ENCODE assay signal across 17 cellular contexts in genomic region chr20:5430670-5431069, GRCh38.
"Had no signal": no experiment of that assay in that cellular context is flagged by ENCODE, and none has a peak within 500 bp of the region (broad histone marks: within the 10 kb centered on the region; RNA-seq: fewer than 3 reads in every experiment).

No MANE protein-coding gene starts in this region.

- H3K4me3 Mint-ChIP-seq: activated CD4-positive, alpha-beta T cell treated with anti-CD3 and anti-CD28 coated beads, Interleukin-2, amount 10 ng/mL, durations not matched to agents 24 days and 14 days; activated T-helper 17 cell treated with anti-CD3 and anti-CD28 coated beads, Interleukin-2, amount 50 U/mL, for 72 hours; central memory CD8-positive, alpha-beta T cell; dendritic cell treated with granulocyte-macrophage colony-stimulating factor and Interleukin-4, amounts not matched to agents 40 ng/mL and 50 ng/mL, for 4 days; effector memory CD8-positive, alpha-beta T cell; neural crest cell; stimulated activated naive CD8-positive, alpha-beta T cell treated with anti-CD3 and anti-CD28 coated beads, Interleukin-15, Interleukin-2, amounts not matched to agents 100 ng/mL and 50 ng/mL, for 24 hours; T-cell had no signal

- H3K9me3 ChIP-seq: adrenal gland, left ventricle myocardium inferior, ovary, upper lobe of right lung had no signal

- H3K4me3 ChIP-seq: adrenal gland, left ventricle myocardium inferior, ovary, upper lobe of right lung had no signal

- DNase-seq: activated CD4-positive, alpha-beta T cell treated with anti-CD3 and anti-CD28 coated beads, Interleukin-2, amount 10 ng/mL, durations not matched to agents 24 days and 14 days; activated CD8-positive, alpha-beta memory T cell treated with anti-CD3 and anti-CD28 coated beads for 24 hours; activated naive CD4-positive, alpha-beta T cell treated with anti-CD3 and anti-CD28 coated beads, Interleukin-2, amount 50 U/mL, for 16 hours; adrenal gland; effector memory CD8-positive, alpha-beta T cell; islet precursor cell; left ventricle myocardium inferior; ovary; stimulated activated CD4-positive, alpha-beta T cell treated with anti-CD3 and anti-CD28 coated beads, Interleukin-4, amount 100 ng/mL, for 24 hours; T-cell; T1000; upper lobe of right lung had no signal

- H3K36me3 Mint-ChIP-seq: T-cell had no signal

- H3K27ac ChIP-seq: adrenal gland, left ventricle myocardium inferior, ovary, upper lobe of right lung had no signal

- H3K4me1 Mint-ChIP-seq: activated CD4-positive, alpha-beta T cell treated with anti-CD3 and anti-CD28 coated beads, Interleukin-2, amount 10 ng/mL, durations not matched to agents 24 days and 14 days; activated T-helper 17 cell treated with anti-CD3 and anti-CD28 coated beads, Interleukin-2, amount 50 U/mL, for 72 hours; central memory CD8-positive, alpha-beta T cell; neural crest cell; T-cell had no signal

- H3K27me3 ChIP-seq: ovary, upper lobe of right lung had no signal

- H3K9me3 Mint-ChIP-seq: activated CD4-positive, alpha-beta T cell treated with anti-CD3 and anti-CD28 coated beads, Interleukin-2, amount 10 ng/mL, durations not matched to agents 24 days and 14 days; central memory CD8-positive, alpha-beta T cell; dendritic cell treated with granulocyte-macrophage colony-stimulating factor and Interleukin-4, amounts not matched to agents 40 ng/mL and 50 ng/mL, for 4 days; effector memory CD8-positive, alpha-beta T cell; neural crest cell; stimulated activated naive CD8-positive, alpha-beta T cell treated with anti-CD3 and anti-CD28 coated beads, Interleukin-15, Interleukin-2, amounts not matched to agents 100 ng/mL and 50 ng/mL, for 24 hours; T-cell had no signal

- H3K27ac Mint-ChIP-seq: activated CD4-positive, alpha-beta T cell treated with anti-CD3 and anti-CD28 coated beads, Interleukin-2, amount 10 ng/mL, durations not matched to agents 24 days and 14 days; activated T-helper 17 cell treated with anti-CD3 and anti-CD28 coated beads, Interleukin-2, amount 50 U/mL, for 72 hours; dendritic cell treated with granulocyte-macrophage colony-stimulating factor and Interleukin-4, amounts not matched to agents 40 ng/mL and 50 ng/mL, for 4 days; effector memory CD8-positive, alpha-beta T cell; stimulated activated naive CD8-positive, alpha-beta T cell treated with anti-CD3 and anti-CD28 coated beads, Interleukin-15, Interleukin-2, amounts not matched to agents 100 ng/mL and 50 ng/mL, for 24 hours; T-cell had no signal

- H3K36me3 ChIP-seq: adrenal gland, left ventricle myocardium inferior, ovary, upper lobe of right lung had no signal

- H3K4me1 ChIP-seq: adrenal gland, left ventricle myocardium inferior, upper lobe of right lung had no signal

- ATAC-seq: activated T-helper 17 cell treated with anti-CD3 and anti-CD28 coated beads, Interleukin-2, amount 50 U/mL, for 72 hours; effector memory CD8-positive, alpha-beta T cell; T-cell; upper lobe of right lung had no signal
